Comparison of ENCODE assay signal across 14 cellular contexts in the genomic region with DNA sequence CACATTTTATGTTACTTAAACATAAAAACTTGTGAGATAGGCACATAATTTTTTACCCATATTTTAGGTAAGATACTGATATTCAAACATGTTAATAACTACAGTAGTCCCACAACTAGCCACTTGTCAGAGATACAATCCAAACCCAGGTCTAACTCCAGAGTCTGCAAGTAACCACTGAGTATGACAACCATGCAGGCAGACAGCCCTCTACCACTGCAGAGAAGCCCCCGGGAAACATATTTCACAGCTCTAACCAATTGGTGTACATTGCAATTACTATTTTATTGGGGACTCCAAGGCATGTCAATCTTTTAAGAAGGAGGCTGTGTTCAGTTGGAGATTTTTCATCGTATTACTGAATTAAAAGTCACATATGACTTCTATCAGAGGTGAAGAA.
DNase-seq lines count a peak whose midpoint lies in the region; ATAC-seq, FAIRE-seq and TF ChIP-seq lines count a peak whose summit lies in the region.
"Had no signal": no experiment of that assay in that cellular context is flagged by ENCODE, and none has a peak within 500 bp of the region (broad histone marks: within the 10 kb centered on the region; RNA-seq: fewer than 3 reads in every experiment).

No MANE protein-coding gene starts in this region.

- peak overlapping the region; percentile 93 for H2BK5ac ChIP-seq in IMR-90 (ENCODE audit: low read depth, low read length, poor library complexity, severe bottlenecking)

- H3K27ac Mint-ChIP-seq in neural crest cell (ENCODE audit: unreplicated experiment), result peak overlapping the region; percentile 95

- H3K9ac ChIP-seq in IMR-90 (ENCODE audit: low read depth, low read length), result peak overlapping the region; percentile 34

- H4K91ac ChIP-seq in IMR-90 (ENCODE audit: insufficient read depth, low read depth, low read length), result peak overlapping the region; percentile 41

- no peaks in the 10 kb centered on the region for H3K27me3 ChIP-seq in IMR-90 (ENCODE audit: control insufficient read depth, insufficient read depth, low read length)
- no peaks in the 10 kb centered on the region for H3K27me3 ChIP-seq in gastrocnemius medialis
- H3K27me3 ChIP-seq: MG63, Peyer's patch had no signal

- 0 out of 2 replicates have a peak overlapping the region, but pooled peaks have one; percentile 31 for H3K56ac ChIP-seq in IMR-90 (ENCODE audit: extremely low read depth, insufficient read depth, low read length)

- no peak for FAIRE-seq in A549 (lab: Jason Lieb, UNC)

- peaks cover 10 to 43% of the 10 kb centered on the region in 2 experiments; a peak in 3 of 4 replicates for H3K79me1 ChIP-seq in IMR-90 (ENCODE audit: low read depth in 1 of 2, low read length in 2 of 2)

- H3K4me1 ChIP-seq in A549 (peaks cover 65% of the 10 kb centered on the region), IMR-90 (ENCODE audit: control insufficient read depth, insufficient read depth, low read length) (peaks cover 19% of the 10 kb centered on the region), gastrocnemius medialis (peaks cover 4 to 10% of the 10 kb centered on the region in 2 donors)

- no peak for ATAC-seq in A549
- no peak for ATAC-seq in IMR-90 (ENCODE audit: low read depth)
- ATAC-seq in gastrocnemius medialis, result no peak
- no peak for ATAC-seq in HG03354 (IDR thresholded peaks at IDR 0.05; ENCODE audit: poor library complexity, severe bottlenecking, unreplicated experiment)

- no peak for TF ChIP-seq CTCF in A549 (IDR thresholded peaks at IDR 0.05)
- TF ChIP-seq CTCF in IMR-90 (conservative IDR thresholded peaks at IDR 0.05; ENCODE audit: low read depth, low read length), result no peak
- TF ChIP-seq CTCF in neural crest cell (conservative IDR thresholded peaks at IDR 0.05), result no peak
- no peak for TF ChIP-seq CTCF in gastrocnemius medialis (IDR thresholded peaks at IDR 0.05 in 4 of 5, conservative IDR thresholded peaks at IDR 0.05 in 1 of 5)

- TF ChIP-seq POLR2A in A549 (IDR thresholded peaks at IDR 0.05; ENCODE audit: low read length), result no peak
- no peak for TF ChIP-seq POLR2A in IMR-90 (IDR thresholded peaks at IDR 0.05; ENCODE audit: low read depth, low read length)
- no peak for TF ChIP-seq POLR2A in gastrocnemius medialis (IDR thresholded peaks at IDR 0.05)

- H3K36me3 ChIP-seq in IMR-90 (ENCODE audit: control insufficient read depth, insufficient read depth, low read length) (peaks cover 3% of the 10 kb centered on the region; the same call in 1 of the 2 replicates), gastrocnemius medialis (no peaks in the 10 kb centered on the region)
- H3K36me3 ChIP-seq: Peyer's patch, thoracic aorta had no signal

- dilution Hi-C loops in IMR-90 (cut with HindIII; ENCODE audit: low sequenced_read_pairs, unreplicated experiment), result no loop called here

- H2BK120ac ChIP-seq in IMR-90 (ENCODE audit: low read depth, low read length), result peak overlapping the region; percentile 45

- H3K36me3 Mint-ChIP-seq in neural crest cell (ENCODE audit: low read depth), result peaks cover 5% of the 10 kb centered on the region

- H3K9me1 ChIP-seq in IMR-90 (ENCODE audit: insufficient read depth, low read length), result peaks cover 13% of the 10 kb centered on the region

- in situ Hi-C loops in IMR-90 (cut with MboI; ENCODE audit: low sequenced_read_pairs), result loop anchor here (5.0 kb wide), 2 partner anchors 75 to 135 kb away; no protein-coding TSS in a partner anchor
- in situ Hi-C loops in gastrocnemius medialis (cut with MboI; ENCODE audit: low sequenced_read_pairs in 4 of 4), result no loop called here

- H3K23ac ChIP-seq in IMR-90 (ENCODE audit: low read depth, low read length), result peak overlapping the region; percentile 71; the same call in 1 of the 2 replicates

- H2BK20ac ChIP-seq in IMR-90 (ENCODE audit: low read depth, low read length), result peak overlapping the region; percentile 58; the same call in 1 of the 2 replicates

- H3K18ac ChIP-seq in IMR-90 (ENCODE audit: low read depth, low read length), result peak overlapping the region; percentile 75

- CTCF ChIA-PET in A549 (lab: Yijun Ruan, JAX), result interaction anchor here (1.0 to 8.8 kb wide), 4 partner anchors 12 to 134 kb away, joined by 3 to 74 read pairs (median 4); no protein-coding TSS in a partner anchor
- CTCF ChIA-PET in IMR-90 (lab: Yijun Ruan, JAX), result interaction anchor here (0.8 to 1.0 kb wide), 2 partner anchors 65 to 83 kb away, joined by 3 to 4 read pairs; no protein-coding TSS in a partner anchor

- 83% methylated on average over 2 of the region's 2 CpGs for WGBS in A549 (ENCODE audit: missing lambda C conversion rate)
- no CpG with 5 or more reads among the region's 2 CpGs for WGBS in IMR-90 (ENCODE audit: extremely low coverage in 2 of 2, insufficient read length in 1 of 2), 2 experiments

- H2BK15ac ChIP-seq in IMR-90 (ENCODE audit: low read depth, low read length), result peak overlapping the region; percentile 53; the same call in 1 of the 3 replicates

- H3K4me3 ChIP-seq in A549 (no peak overlapping the region), IMR-90 (ENCODE audit: insufficient read depth, low read depth, low read length) (no peak overlapping the region), gastrocnemius medialis (no peak overlapping the region)
- H3K4me3 ChIP-seq: MG63, Peyer's patch had no signal

- intact Hi-C loops in IMR-90 (cut with micrococcal nuclease), result loop anchor here (5.0 to 10.0 kb wide), 4 partner anchors 70 to 317 kb away; no protein-coding TSS in a partner anchor
- intact Hi-C loops in gastrocnemius medialis (cut with DNase I; ENCODE audit: low total_unique reads), result loop anchor here (5.0 kb wide), 1 partner anchor 65 kb away; no protein-coding TSS in a partner anchor

- no peak overlapping the region for H2AFZ ChIP-seq in IMR-90 (replicated peaks; ENCODE audit: low read length, poor library complexity)

- H3K27ac ChIP-seq in A549, result peak overlapping the region; percentile 64 to 85
- peak overlapping the region; percentile 50; the same call in 1 of the 2 replicates for H3K27ac ChIP-seq in IMR-90 (ENCODE audit: insufficient read depth, low read length)
- H3K27ac ChIP-seq in caudate nucleus (ENCODE audit: low read depth, low read length), result peak overlapping the region; percentile 80
- peak overlapping the region in 2 of 4 donors; percentile 49 to 60 for H3K27ac ChIP-seq in gastrocnemius medialis

- peak overlapping the region; percentile 85 for H4K5ac ChIP-seq in IMR-90 (ENCODE audit: low read depth, low read length)

- H3K9me3 Mint-ChIP-seq in neural crest cell, result no peaks in the 10 kb centered on the region

- no peak overlapping the region for H2AK9ac ChIP-seq in IMR-90 (replicated peaks; ENCODE audit: low read depth, low read length, poor library complexity)

- 0 out of 3 replicates have a peak, but pooled peaks cover 3% of the 10 kb centered on the region for H3K9me3 ChIP-seq in A549
- peaks cover 2% of the 10 kb centered on the region; the same call in 1 of the 2 replicates for H3K9me3 ChIP-seq in IMR-90 (ENCODE audit: control insufficient read depth, insufficient read depth, low read length)
- H3K9me3 ChIP-seq in gastrocnemius medialis, result no peaks in the 10 kb centered on the region
- H3K9me3 ChIP-seq: MG63, Peyer's patch, thoracic aorta had no signal

- peak overlapping the region; percentile 51 for H3K4ac ChIP-seq in IMR-90 (ENCODE audit: low read depth, low read length)

- no peak for TF ChIP-seq EP300 in A549 (IDR thresholded peaks at IDR 0.05)

- H2AK5ac ChIP-seq in IMR-90 (ENCODE audit: low read depth, low read length), result peak overlapping the region; percentile 20; the same call in 1 of the 2 replicates

- TF ChIP-seq RAD21 in A549 (conservative IDR thresholded peaks at IDR 0.05 in 1 of 2, IDR thresholded peaks at IDR 0.05 in 1 of 2) (no peak), IMR-90 (IDR thresholded peaks at IDR 0.05; ENCODE audit: low read length) (no peak)

- peak overlapping the region; percentile 39 for H3K14ac ChIP-seq in IMR-90 (replicated peaks; ENCODE audit: low read depth, low read length)

- peak overlapping the region; percentile 72 for H3K4me2 ChIP-seq in A549
- peak overlapping the region; percentile 65 for H3K4me2 ChIP-seq in IMR-90 (ENCODE audit: low read depth, low read length)

- peaks cover 64% of the 10 kb centered on the region for H3K4me1 Mint-ChIP-seq in neural crest cell

- peaks cover 11% of the 10 kb centered on the region; the same call in 1 of the 2 replicates for H4K20me1 ChIP-seq in IMR-90 (ENCODE audit: insufficient read depth, low read length)

- peak overlapping the region; percentile 77 for H3K4me3 Mint-ChIP-seq in neural crest cell

- peak overlapping the region; percentile 31 to 55; a peak in 3 of 4 replicates for H4K8ac ChIP-seq in IMR-90 (ENCODE audit: low read depth in 2 of 2, low read length in 2 of 2)

- no peak for DNase-seq in A549 (ENCODE audit: low read depth in 1 of 2, low spot score in 1 of 2)
- DNase-seq in IMR-90, result no peak
- DNase-seq in caudate nucleus (lab: John Stamatoyannopoulos, UW), result no peak
- DNase-seq in neural crest cell (ENCODE audit: low read depth, low spot score), result no peak
- no peak for DNase-seq in glomerular visceral epithelial cell (ENCODE audit: extremely low spot score)
- no peak for DNase-seq in gastrocnemius medialis
- no peak for DNase-seq in SW480 (ENCODE audit: low spot score)
- DNase-seq: activated CD4-positive, CD25-positive, alpha-beta regulatory T cell; activated naive CD4-positive, alpha-beta T cell treated with anti-CD3 and anti-CD28 coated beads, Interleukin-2, amount 50 U/mL, for 16 hours; MG63; NCI-H69; Peyer's patch had no signal

- POLR2A ChIA-PET in A549 (lab: Yijun Ruan, JAX) (no interaction called here), IMR-90 (lab: Charles Lee; ENCODE audit: unreplicated experiment) (interaction anchor here (1.2 kb wide), 1 partner anchor 134 kb away, joined by 7 read pairs; no protein-coding TSS in a partner anchor)

- BruUV-seq in IMR-90 (replicated peaks; lab: Mats Ljungman, UMichigan), result no TSS peak

- no peaks in the 10 kb centered on the region for H3K27me3 Mint-ChIP-seq in neural crest cell (ENCODE audit: low read depth)

TF ChIP-seq in A549, 52 proteins besides CTCF, POLR2A, EP300 and RAD21:
- TF ChIP-seq HOXB5 (CRISPR knock-in tag; IDR thresholded peaks at IDR 0.05), result no peak
- no peak for TF ChIP-seq FOSL2 (IDR thresholded peaks at IDR 0.05)
- TF ChIP-seq FOSL2 (CRISPR knock-in tag; IDR thresholded peaks at IDR 0.05), result no peak

TF ChIP-seq in IMR-90, 13 proteins besides CTCF, POLR2A, EP300 and RAD21 (continues in another document):
- TF ChIP-seq MAFK (IDR thresholded peaks at IDR 0.05; ENCODE audit: low read depth, low read length) (no peak), MAZ (IDR thresholded peaks at IDR 0.05; ENCODE audit: borderline replicate concordance, low read depth, low read length) (no peak), USF2 (IDR thresholded peaks at IDR 0.05; ENCODE audit: low read depth, low read length) (no peak), FOS (IDR thresholded peaks at IDR 0.05; ENCODE audit: low read depth, low read length) (no peak)
